In genomic region chr3:114333923-114334240, GRCh38 we compare ENCODE assay signal across 23 cellular contexts. TPM values are rescaled to one million over a fixed set of nuclear protein-coding genes. Genes with fewer than 3 reads are reported as not detected.
DNase-seq lines count a peak whose midpoint lies in the region; ATAC-seq and TF ChIP-seq lines count a peak whose summit lies in the region.
"Had no signal": no experiment of that assay in that cellular context is flagged by ENCODE, and none has a peak within 500 bp of the region (broad histone marks: within the 10 kb centered on the region; RNA-seq: fewer than 3 reads in every experiment).

No MANE protein-coding gene starts in this region.

- H3K36me3 Mint-ChIP-seq in activated naive CD4-positive, alpha-beta T cell treated with anti-CD3 and anti-CD28 coated beads for 36 hours (ENCODE audit: low read depth): peaks cover 10% of the 10 kb centered on the region
- H3K36me3 Mint-ChIP-seq in T-cell (peaks cover 35% of the 10 kb centered on the region), brain (peaks cover 72% of the 10 kb centered on the region)
- peaks cover 2 to 27% of the 10 kb centered on the region in 2 donors for H3K36me3 Mint-ChIP-seq in stimulated activated naive B cell treated with anti-CD40 and anti-IgM and Interleukin-4, amounts not matched to agents 10 μg/mL and 1 μg/mL and 100 μg/mL, for 72 hours

- no peak overlapping the region for H3K4me3 Mint-ChIP-seq in activated naive CD4-positive, alpha-beta T cell treated with anti-CD3 and anti-CD28 coated beads for 36 hours
- no peak overlapping the region for H3K4me3 Mint-ChIP-seq in T-cell
- H3K4me3 Mint-ChIP-seq in brain: no peak overlapping the region
- no peak overlapping the region for H3K4me3 Mint-ChIP-seq in stimulated activated naive B cell treated with anti-CD40 and anti-IgM and Interleukin-4, amounts not matched to agents 10 μg/mL and 1 μg/mL and 100 μg/mL, for 72 hours
- H3K4me3 Mint-ChIP-seq: naive thymus-derived CD8-positive, alpha-beta T cell had no signal

- CTCF ChIA-PET in activated naive CD4-positive, alpha-beta T cell treated with anti-CD3 and anti-CD28 coated beads for 36 hours (lab: Charles Lee): interaction anchor here (0.6 to 1.0 kb wide), 2 partner anchors 10 to 94 kb away, joined by 3 read pairs; no protein-coding TSS in a partner anchor
- CTCF ChIA-PET in T-cell (lab: Charles Lee): interaction anchor here (1.2 to 1.8 kb wide), 2 partner anchors 43 kb away, joined by 4 to 5 read pairs; no protein-coding TSS in a partner anchor

- H3K27ac Mint-ChIP-seq in activated naive CD4-positive, alpha-beta T cell treated with anti-CD3 and anti-CD28 coated beads for 36 hours: peak overlapping the region; percentile 90
- peak overlapping the region; percentile 65 to 86 for H3K27ac Mint-ChIP-seq in T-cell
- H3K27ac Mint-ChIP-seq in brain: peak overlapping the region in 4 of 5 experiments; percentile 33 to 94 (median 83)
- H3K27ac Mint-ChIP-seq in stimulated activated naive B cell treated with anti-CD40 and anti-IgM and Interleukin-4, amounts not matched to agents 10 μg/mL and 1 μg/mL and 100 μg/mL, for 72 hours: peak overlapping the region; percentile 25

- no peak for TF ChIP-seq CTCF in brain (conservative IDR thresholded peaks at IDR 0.05)

- H3K9me3 Mint-ChIP-seq in activated naive CD4-positive, alpha-beta T cell treated with anti-CD3 and anti-CD28 coated beads for 36 hours: no peaks in the 10 kb centered on the region
- no peaks in the 10 kb centered on the region for H3K9me3 Mint-ChIP-seq in T-cell
- peaks cover 2 to 12% (median 6%) of the 10 kb centered on the region in 5 experiments for H3K9me3 Mint-ChIP-seq in brain
- peaks cover 0 to 1% of the 10 kb centered on the region in 2 donors for H3K9me3 Mint-ChIP-seq in stimulated activated naive B cell treated with anti-CD40 and anti-IgM and Interleukin-4, amounts not matched to agents 10 μg/mL and 1 μg/mL and 100 μg/mL, for 72 hours

- intact Hi-C loops in activated naive CD4-positive, alpha-beta T cell treated with anti-CD3 and anti-CD28 coated beads for 36 hours (cut with micrococcal nuclease): no loop called here

- H3K27me3 Mint-ChIP-seq in activated naive CD4-positive, alpha-beta T cell treated with anti-CD3 and anti-CD28 coated beads for 36 hours (ENCODE audit: low read depth): no peaks in the 10 kb centered on the region
- H3K27me3 Mint-ChIP-seq in T-cell (no peaks in the 10 kb centered on the region), brain (no peaks in the 10 kb centered on the region)
- no peaks in the 10 kb centered on the region for H3K27me3 Mint-ChIP-seq in stimulated activated naive B cell treated with anti-CD40 and anti-IgM and Interleukin-4, amounts not matched to agents 10 μg/mL and 1 μg/mL and 100 μg/mL, for 72 hours
- H3K27me3 Mint-ChIP-seq: naive thymus-derived CD8-positive, alpha-beta T cell had no signal

- H3K4me1 Mint-ChIP-seq in activated naive CD4-positive, alpha-beta T cell treated with anti-CD3 and anti-CD28 coated beads for 36 hours (ENCODE audit: low read depth): peaks cover 31% of the 10 kb centered on the region
- H3K4me1 Mint-ChIP-seq in T-cell: peaks cover 30 to 75% (median 68%) of the 10 kb centered on the region in 3 donors
- peaks cover 41% of the 10 kb centered on the region for H3K4me1 Mint-ChIP-seq in brain
- H3K4me1 Mint-ChIP-seq in stimulated activated naive B cell treated with anti-CD40 and anti-IgM and Interleukin-4, amounts not matched to agents 10 μg/mL and 1 μg/mL and 100 μg/mL, for 72 hours: peaks cover 11 to 54% of the 10 kb centered on the region in 2 donors

- POLR2A ChIA-PET in T-cell (lab: Charles Lee): no interaction called here

- no peak for ATAC-seq in T-cell (replicated peaks in 1 of 4)
- no peak for ATAC-seq in stimulated activated naive B cell treated with anti-CD40 and anti-IgM and Interleukin-4, amounts not matched to agents 10 μg/mL and 1 μg/mL and 100 μg/mL, for 72 hours (replicated peaks)
- ATAC-seq in HG03097 (IDR thresholded peaks at IDR 0.05; ENCODE audit: low FRiP score, unreplicated experiment): no peak
- ATAC-seq: left cardiac atrium; naive thymus-derived CD8-positive, alpha-beta T cell; pancreas had no signal

- DNase-seq in activated naive CD4-positive, alpha-beta T cell treated with anti-CD3 and anti-CD28 coated beads for 36 hours: no peak
- DNase-seq in activated naive CD4-positive, alpha-beta T cell treated with Interleukin-2 at 50 U/mL for 16 hours: no peak
- no peak for DNase-seq in T-cell
- no peak for DNase-seq in stimulated activated naive B cell treated with anti-CD40 and anti-IgM and Interleukin-4, amounts not matched to agents 10 μg/mL and 1 μg/mL and 100 μg/mL, for 72 hours
- no peak for DNase-seq in central memory CD4-positive, alpha-beta T cell
- DNase-seq in AG08396 (ENCODE audit: low spot score): no peak
- DNase-seq: activated CD8-positive, alpha-beta memory T cell treated with anti-CD3 and anti-CD28 coated beads for 24 hours; activated effector memory CD4-positive, alpha-beta T cell treated with Interleukin-2 at 50 U/mL for 16 hours; DMS79; GM23248; KG1; left cardiac atrium; naive thymus-derived CD8-positive, alpha-beta T cell; NCI-H1694 treated with DMSO at 0.1 percent for 48 hours; NCI-H345; pancreas; Right ventricle myocardium superior; T-helper 2 cell; transverse colon had no signal

RNA-seq across cellular contexts. Expression of gene TIGIT, which starts 40.1 kb away (rescaled TPM):
- 1 to 10 TPM; 7.3 to 8.8 TPM for total RNA-seq in activated naive CD4-positive, alpha-beta T cell treated with anti-CD3 and anti-CD28 coated beads for 36 hours
- 10 to 100 TPM; 21.2 to 48.1 (median 39.9) TPM for total RNA-seq in T-cell
- polyA plus RNA-seq in brain (ENCODE audit: insufficient read depth, low read depth, low replicate concordance): not detected
- total RNA-seq: ascending aorta, chondrocyte, GM23248, Right ventricle myocardium superior had no signal
- polyA plus RNA-seq: GM23248 had no signal

Comparison
In these comparisons a context has a peak if more than half of its experiments do, and no peak if none do; other contexts are left out.
1. H3K27ac Mint-ChIP-seq: peak in every context shown above with its lines; median percentile 90 in activated naive CD4-positive, alpha-beta T cell treated with anti-CD3 and anti-CD28 coated beads for 36 hours; 83 in brain; 76 in T-cell; 25 in stimulated activated naive B cell treated with anti-CD40 and anti-IgM and Interleukin-4, amounts not matched to agents 10 μg/mL and 1 μg/mL and 100 μg/mL, for 72 hours.